ENCODE assay signal across 1 cellular context in genomic region chr3:11583226-11583625, GRCh38.
TF ChIP-seq lines count a peak whose summit lies in the region.

No MANE protein-coding gene starts in this region.

TF ChIP-seq in GM12878, 131 proteins besides CTCF, POLR2A, EP300 and RAD21 (continued from another document):
- TF ChIP-seq RELB (IDR thresholded peaks at IDR 0.05; ENCODE audit: low read depth) (no peak), ZBTB4 (CRISPR knock-in tag; IDR thresholded peaks at IDR 0.05) (no peak), RBBP5 (conservative IDR thresholded peaks at IDR 0.05) (no peak), NR2C2 (IDR thresholded peaks at IDR 0.05; ENCODE audit: borderline replicate concordance, control insufficient read depth, insufficient read length, low read depth) (no peak)
